In genomic region chr9:131799177-131799823, GRCh38 we compare ENCODE assay signal across 8 cellular contexts. TPM values are rescaled to one million over a fixed set of nuclear protein-coding genes. Genes with fewer than 3 reads are reported as not detected.
DNase-seq lines count a peak whose midpoint lies in the region; ATAC-seq and TF ChIP-seq lines count a peak whose summit lies in the region.

No MANE protein-coding gene starts in this region.

- no peak for TF ChIP-seq CTCF in fibroblast of the aortic adventitia (IDR thresholded peaks at IDR 0.05; ENCODE audit: insufficient read depth, low read length)

- DNase-seq in CD4-positive, CD25-positive, alpha-beta regulatory T cell = peak; percentile 7 to 46 (median 31)
- DNase-seq in LoVo (ENCODE audit: low spot score) (peak; percentile 51), activated T-cell treated with anti-CD3 and anti-CD28 coated beads for 1 hour (ENCODE audit: low read depth) (peak; percentile 47), fibroblast of the aortic adventitia (ENCODE audit: low read depth) (peak; percentile 39), sciatic nerve (ENCODE audit: low spot score) (peak; percentile 66), NK-92 (lab: John Stamatoyannopoulos, UW; ENCODE audit: unreplicated experiment) (no peak), NCI-H1048 (lab: John Stamatoyannopoulos, UW) (no peak), GDM1 (lab: John Stamatoyannopoulos, UW) (no peak)

- H3K4me1 ChIP-seq in CD4-positive, CD25-positive, alpha-beta regulatory T cell (ENCODE audit: control insufficient read depth, insufficient read depth, low read length, poor library complexity, severe bottlenecking) = no peaks in the 10 kb centered on the region

- H3K27ac Mint-ChIP-seq in CD4-positive, CD25-positive, alpha-beta regulatory T cell = no peak overlapping the region

- H3K4me3 ChIP-seq in CD4-positive, CD25-positive, alpha-beta regulatory T cell (ENCODE audit: low read depth, low read length) = no peak overlapping the region
- no peak overlapping the region for H3K4me3 ChIP-seq in fibroblast of the aortic adventitia (ENCODE audit: low read depth, low read length)

- H3K9me3 Mint-ChIP-seq in CD4-positive, CD25-positive, alpha-beta regulatory T cell = peaks cover 0 to 5% (median 1%) of the 10 kb centered on the region in 7 donors

- peaks cover 18% of the 10 kb centered on the region for H3K27me3 Mint-ChIP-seq in CD4-positive, CD25-positive, alpha-beta regulatory T cell

- no peak for ATAC-seq in CD4-positive, CD25-positive, alpha-beta regulatory T cell (ENCODE audit: low read depth in 2 of 2)
- ATAC-seq in sciatic nerve = no peak

- no peak overlapping the region for H3K4me3 Mint-ChIP-seq in CD4-positive, CD25-positive, alpha-beta regulatory T cell

- H3K9me3 ChIP-seq in CD4-positive, CD25-positive, alpha-beta regulatory T cell (ENCODE audit: control insufficient read depth in 2 of 2, low read length in 2 of 2) = no peaks in the 10 kb centered on the region

- intact Hi-C loops in sciatic nerve (cut with DNase I) = no loop called here

- H3K36me3 ChIP-seq in CD4-positive, CD25-positive, alpha-beta regulatory T cell (ENCODE audit: control insufficient read depth, insufficient read depth, low read length) = no peaks in the 10 kb centered on the region

- no peaks in the 10 kb centered on the region for H3K4me1 Mint-ChIP-seq in CD4-positive, CD25-positive, alpha-beta regulatory T cell

- H3K36me3 Mint-ChIP-seq in CD4-positive, CD25-positive, alpha-beta regulatory T cell = no peaks in the 10 kb centered on the region

- H3K27ac ChIP-seq in CD4-positive, CD25-positive, alpha-beta regulatory T cell (ENCODE audit: insufficient read depth, low read length, poor library complexity, severe bottlenecking) = no peak overlapping the region

- H3K27me3 ChIP-seq in CD4-positive, CD25-positive, alpha-beta regulatory T cell (ENCODE audit: control insufficient read depth, insufficient read depth, low read length) = no peaks in the 10 kb centered on the region

RNA-seq across cellular contexts. Expression of gene RAPGEF1, which starts 59.4 kb away (rescaled TPM):
- 159 TPM for total RNA-seq in CD4-positive, CD25-positive, alpha-beta regulatory T cell
- polyA plus RNA-seq in CD4-positive, CD25-positive, alpha-beta regulatory T cell = 1 to 10 TPM; 3.8 to 7.3 (median 4.6) TPM
- total RNA-seq in fibroblast of the aortic adventitia (ENCODE audit: low replicate concordance) = 20.2 and 33.7 TPM in 2 replicates
- 69.4 TPM for total RNA-seq in sciatic nerve

Comparison
In these comparisons a context has a peak if more than half of its experiments do, and no peak if none do; other contexts are left out.
1. DNase-seq: peak in CD4-positive, CD25-positive, alpha-beta regulatory T cell (3 of 3), LoVo (single experiment), activated T-cell treated with anti-CD3 and anti-CD28 coated beads for 1 hour (single experiment), fibroblast of the aortic adventitia (single experiment) and sciatic nerve (single experiment); none in NK-92 (single experiment), NCI-H1048 (single experiment) and GDM1 (single experiment).